In the genomic region with DNA sequence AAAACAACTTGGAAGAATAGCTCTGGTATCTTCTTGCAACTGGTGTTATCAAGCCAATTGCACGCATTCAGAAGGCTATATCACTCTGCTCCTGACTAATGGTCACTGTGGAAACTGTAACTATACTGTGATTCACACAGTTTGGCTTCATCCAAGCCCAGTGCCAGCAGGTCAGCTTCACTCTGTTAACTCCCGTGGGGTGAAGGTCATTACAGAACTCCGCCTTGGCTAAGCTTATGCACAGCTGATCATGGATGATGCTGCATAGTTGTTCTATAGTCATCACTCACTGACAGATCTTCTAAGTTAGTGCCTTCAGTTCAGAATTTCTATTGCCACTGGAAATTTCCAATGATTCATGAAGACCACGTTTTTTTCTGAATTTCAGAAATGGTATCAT, we compare ENCODE assay signal across 19 cellular contexts.
A peak's percentile ranks its signal among the peaks of the same experiment; 100 is the strongest.
DNase-seq lines count a peak whose midpoint lies in the region; ATAC-seq and TF ChIP-seq lines count a peak whose summit lies in the region.
"Had no signal": no experiment of that assay in that cellular context is flagged by ENCODE, and none has a peak within 500 bp of the region (broad histone marks: within the 10 kb centered on the region; RNA-seq: fewer than 3 reads in every experiment).

No MANE protein-coding gene starts in this region.

- WGBS in SK-N-SH (ENCODE audit: low lambda C conversion rate): under 1% methylated on average over 4 of the region's 4 CpGs
- 37 to 57% (median 41%) methylated on average over 4 of the region's 4 CpGs for WGBS in adrenal gland, 4 donors

- intact Hi-C loops in adrenal gland (cut with DNase I): no loop called here

- CTCF ChIA-PET in SK-N-SH (lab: Yijun Ruan, JAX): no interaction called here

- H3K27ac ChIP-seq in SK-N-SH (ENCODE audit: low read depth in 2 of 2, low read length in 1 of 2): no peak overlapping the region
- no peak overlapping the region for H3K27ac ChIP-seq in adrenal gland
- H3K27ac ChIP-seq: 22Rv1, heart right ventricle, tibial nerve had no signal

- H3K4me1 ChIP-seq in SK-N-SH (ENCODE audit: control insufficient read depth in 1 of 2, insufficient read depth in 2 of 2, low read depth in 1 of 2, low read length in 1 of 2) (no peaks in the 10 kb centered on the region), adrenal gland (replicated peaks in 1 of 2) (no peaks in the 10 kb centered on the region)
- H3K4me1 ChIP-seq: heart right ventricle, tibial nerve had no signal

- no peaks in the 10 kb centered on the region for H3F3A ChIP-seq in SK-N-SH (replicated peaks; ENCODE audit: insufficient read depth)

- POLR2A ChIA-PET in SK-N-SH (lab: Yijun Ruan, JAX): no interaction called here

- no peak for TF ChIP-seq EP300 in SK-N-SH (IDR thresholded peaks at IDR 0.05; ENCODE audit: borderline replicate concordance in 1 of 2, low read depth in 1 of 2, low read length in 1 of 2)

- H3K9me3 ChIP-seq in SK-N-SH: no peaks in the 10 kb centered on the region
- no peaks in the 10 kb centered on the region for H3K9me3 ChIP-seq in adrenal gland (replicated peaks in 1 of 3)
- H3K9me3 ChIP-seq: tibial nerve had no signal

- TF ChIP-seq POLR2A in adrenal gland (IDR thresholded peaks at IDR 0.05): no peak

- no peaks in the 10 kb centered on the region for H3K9me2 ChIP-seq in SK-N-SH

- H3K4me2 ChIP-seq in SK-N-SH: no peak overlapping the region

- H3K79me2 ChIP-seq in SK-N-SH (ENCODE audit: insufficient read depth): no peaks in the 10 kb centered on the region

- H3K27me3 ChIP-seq in SK-N-SH (ENCODE audit: insufficient read depth) (no peaks in the 10 kb centered on the region), adrenal gland (no peaks in the 10 kb centered on the region)
- H3K27me3 ChIP-seq: heart right ventricle, tibial nerve had no signal

- no peaks in the 10 kb centered on the region for H4K20me1 ChIP-seq in SK-N-SH (ENCODE audit: insufficient read depth)

- H3K4me3 ChIP-seq in SK-N-SH (ENCODE audit: low read depth in 2 of 2, low read length in 1 of 2): no peak overlapping the region
- H3K4me3 ChIP-seq in adrenal gland: no peak overlapping the region
- H3K4me3 ChIP-seq: heart right ventricle, tibial nerve had no signal

- no peak; the same call in 2 of the 3 replicates for ATAC-seq in SK-N-SH treated with all-trans-retinoic acid at 6 μM for 48 hours
- no peak for ATAC-seq in HG03521 (IDR thresholded peaks at IDR 0.05; ENCODE audit: unreplicated experiment)
- ATAC-seq in HG02970 (IDR thresholded peaks at IDR 0.05; ENCODE audit: low FRiP score, unreplicated experiment): no peak
- ATAC-seq in HG02981 (IDR thresholded peaks at IDR 0.05; ENCODE audit: unreplicated experiment): no peak
- ATAC-seq: heart right ventricle; natural killer cell; stimulated activated naive B cell treated with anti-CD40 and anti-IgM and Interleukin-4, amounts not matched to agents 10 μg/mL and 1 μg/mL and 100 μg/mL, for 72 hours had no signal

- no peak overlapping the region for H3K9ac ChIP-seq in SK-N-SH

- TF ChIP-seq RAD21 in SK-N-SH (IDR thresholded peaks at IDR 0.05; ENCODE audit: low read length): no peak

- DNase-seq in SK-N-SH (no peak), adrenal gland (peak; percentile 49 to 78 (median 67)), fibroblast of the conjunctiva (ENCODE audit: low read depth) (peak; percentile 61), epidermal melanocyte (ENCODE audit: insufficient read length, low spot score) (no peak)
- DNase-seq: activated CD4-positive, CD25-positive, alpha-beta regulatory T cell treated with anti-CD3 and anti-CD28 coated beads, Interleukin-2, amount 50 U/mL, for 72 hours; CD4-positive, alpha-beta memory T cell; DMS79; heart right ventricle; natural killer cell; NCI-H2029; NCI-H510A; SHP77; stimulated activated naive B cell treated with anti-CD40 and anti-IgM and Interleukin-4, amounts not matched to agents 10 μg/mL and 1 μg/mL and 100 μg/mL, for 72 hours had no signal

- no peak for TF ChIP-seq CTCF in SK-N-SH (IDR thresholded peaks at IDR 0.05)
- TF ChIP-seq CTCF in adrenal gland (IDR thresholded peaks at IDR 0.05): no peak

- no peak overlapping the region for H2AFZ ChIP-seq in SK-N-SH (ENCODE audit: low read depth)

- H3K36me3 ChIP-seq in SK-N-SH (replicated peaks in 1 of 2; ENCODE audit: control insufficient read depth in 1 of 2, insufficient read depth in 2 of 2, low read length in 1 of 2) (no peaks in the 10 kb centered on the region), adrenal gland (replicated peaks in 1 of 2) (no peaks in the 10 kb centered on the region)
- H3K36me3 ChIP-seq: heart right ventricle, tibial nerve had no signal

TF ChIP-seq in SK-N-SH, 30 proteins besides CTCF, POLR2A, EP300 and RAD21:
- peak; percentile 53 for TF ChIP-seq PBX3 (IDR thresholded peaks at IDR 0.05)
- TF ChIP-seq MAX (IDR thresholded peaks at IDR 0.05; ENCODE audit: low read depth): no peak

TF ChIP-seq in SK-N-SH treated with all-trans-retinoic acid at 6 μM for 48 hours, 23 proteins besides CTCF, POLR2A, EP300 and RAD21:
- TF ChIP-seq POU6F1 (CRISPR knock-in tag; IDR thresholded peaks at IDR 0.05; ENCODE audit: borderline replicate concordance, low read depth) (no peak), OSR1 (CRISPR knock-in tag; IDR thresholded peaks at IDR 0.05) (no peak), ESRRG (CRISPR knock-in tag; IDR thresholded peaks at IDR 0.05) (no peak), ZNF70 (CRISPR knock-in tag; IDR thresholded peaks at IDR 0.05) (no peak), ZNF565 (CRISPR knock-in tag; conservative IDR thresholded peaks at IDR 0.05; ENCODE audit: low read depth) (no peak), CSDC2 (CRISPR knock-in tag; IDR thresholded peaks at IDR 0.05) (no peak), ARNTL (CRISPR knock-in tag; IDR thresholded peaks at IDR 0.05; ENCODE audit: borderline replicate concordance, low read depth) (no peak), BACH2 (CRISPR knock-in tag; IDR thresholded peaks at IDR 0.05; ENCODE audit: borderline replicate concordance) (no peak), ISL1 (CRISPR knock-in tag; IDR thresholded peaks at IDR 0.05) (no peak)

Comparison
In these comparisons a context has a peak if more than half of its experiments do, and no peak if none do; other contexts are left out.
1. DNase-seq: peak in adrenal gland (7 of 7) and fibroblast of the conjunctiva (single experiment); none in SK-N-SH (single experiment) and epidermal melanocyte (single experiment).